ENCODE assay signal across 11 cellular contexts in the genomic region with DNA sequence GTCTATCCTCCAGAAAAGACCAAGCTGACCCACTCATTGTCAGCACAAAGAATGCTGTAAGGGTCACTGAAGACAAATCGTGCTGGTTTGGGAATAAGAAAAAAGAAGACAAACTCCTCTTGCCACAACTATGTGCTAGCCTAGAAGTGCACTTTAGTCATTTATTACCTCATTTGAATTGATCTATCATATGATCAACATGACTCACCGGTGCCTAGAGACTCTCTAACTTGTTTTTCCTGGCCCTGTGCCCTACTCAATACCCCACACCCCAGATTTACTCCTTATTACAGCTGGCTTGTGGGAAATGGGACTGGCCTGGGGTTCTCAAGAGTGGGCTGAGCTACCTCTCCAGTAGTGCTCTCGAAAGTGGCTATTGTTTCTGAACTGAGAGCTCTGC. TPM values are rescaled to one million over a fixed set of nuclear protein-coding genes. Genes with fewer than 3 reads are reported as not detected.
DNase-seq lines count a peak whose midpoint lies in the region; ATAC-seq and TF ChIP-seq lines count a peak whose summit lies in the region.
"Had no signal": no experiment of that assay in that cellular context is flagged by ENCODE, and none has a peak within 500 bp of the region (broad histone marks: within the 10 kb centered on the region; RNA-seq: fewer than 3 reads in every experiment).

No MANE protein-coding gene starts in this region.

- no peak for TF ChIP-seq CTCF in HEK293 (tag by site-specific recombination; IDR thresholded peaks at IDR 0.05)

- POLR2A ChIA-PET in HEK293 (lab: Yijun Ruan, JAX): interaction anchor here (1.1 kb wide), 1 partner anchor 13 kb away, joined by 3 read pairs; no protein-coding TSS in a partner anchor

- CTCF ChIA-PET in HEK293 (lab: Yijun Ruan, JAX): interaction anchor here (0.9 kb wide), 1 partner anchor 355 kb away, joined by 3 read pairs; no protein-coding TSS in a partner anchor

- H3K79me2 ChIP-seq in ACC112 (ENCODE audit: control insufficient read depth, insufficient read depth, low read length, unreplicated experiment): no peaks in the 10 kb centered on the region

- peak; percentile 58 for ATAC-seq in left lobe of liver
- no peak for ATAC-seq in HG02840 (IDR thresholded peaks at IDR 0.05; ENCODE audit: low FRiP score, unreplicated experiment)
- ATAC-seq in HG03159 (IDR thresholded peaks at IDR 0.05; ENCODE audit: unreplicated experiment): no peak
- no peak for ATAC-seq in GM21447 (IDR thresholded peaks at IDR 0.05; ENCODE audit: unreplicated experiment)
- ATAC-seq in GM18909 (IDR thresholded peaks at IDR 0.05; ENCODE audit: poor library complexity, unreplicated experiment): no peak

- H3K36me3 ChIP-seq in ACC112 (ENCODE audit: insufficient read depth, low read length) (no peaks in the 10 kb centered on the region), HEK293 (ENCODE audit: control insufficient read depth in 2 of 2, insufficient read depth in 1 of 2, low read length in 2 of 2) (no peaks in the 10 kb centered on the region)
- H3K36me3 ChIP-seq: gastrocnemius medialis, HAP-1 had no signal

- H2AFZ ChIP-seq in ACC112 (ENCODE audit: low read length, unreplicated experiment): no peak overlapping the region

- H3K27ac ChIP-seq in ACC112 (ENCODE audit: low read depth, low read length) (peak overlapping the region; percentile 94), HEK293 (ENCODE audit: extremely low read depth, low read depth, low read length) (peak overlapping the region; percentile 4)
- H3K27ac ChIP-seq: gastrocnemius medialis had no signal

- DNase-seq in astrocyte of the hippocampus (ENCODE audit: low read depth, low spot score): peak; percentile 92
- peak; percentile 48 for DNase-seq in left lobe of liver (ENCODE audit: low spot score)
- DNase-seq: gastrocnemius medialis, NCI-H1930 had no signal

- no peaks in the 10 kb centered on the region for H3K27me3 ChIP-seq in ACC112 (ENCODE audit: insufficient read depth, low read length)
- H3K27me3 ChIP-seq: gastrocnemius medialis had no signal

- H3K4me1 ChIP-seq in ACC112 (ENCODE audit: control insufficient read depth, insufficient read depth, low read length, unreplicated experiment) (peaks cover 15% of the 10 kb centered on the region), HEK293 (ENCODE audit: control insufficient read depth, insufficient read depth, low read length) (peaks cover 21% of the 10 kb centered on the region)
- H3K4me1 ChIP-seq: gastrocnemius medialis had no signal

- no peaks in the 10 kb centered on the region for H3K9me3 ChIP-seq in HEK293 (ENCODE audit: control insufficient read depth, insufficient read depth, low read depth, low read length)
- H3K9me3 ChIP-seq: gastrocnemius medialis, HAP-1 had no signal

- H3K4me3 ChIP-seq in ACC112 (ENCODE audit: low read depth, low read length): 0 out of 2 replicates have a peak overlapping the region, but pooled peaks have one; percentile 26
- H3K4me3 ChIP-seq in HEK293 (ENCODE audit: low read depth, low read length): no peak overlapping the region
- H3K4me3 ChIP-seq: gastrocnemius medialis, HAP-1 had no signal

TF ChIP-seq in HEK293, 187 proteins besides CTCF, POLR2A, EP300 and RAD21 (continues in another document):
- TF ChIP-seq ZNF791 (tag by site-specific recombination; IDR thresholded peaks at IDR 0.05) (no peak), SETDB1 (IDR thresholded peaks at IDR 0.05; ENCODE audit: insufficient read length, low read length) (no peak), ZSCAN23 (tag by site-specific recombination; IDR thresholded peaks at IDR 0.05) (0 out of 2 replicates have a peak, but pooled peaks have one; percentile 65), GLIS2 (tag by site-specific recombination; IDR thresholded peaks at IDR 0.05) (0 out of 2 replicates have a peak, but pooled peaks have one; percentile 39), ZNF155 (tag by site-specific recombination; IDR thresholded peaks at IDR 0.05) (no peak), ZNF510 (tag by site-specific recombination; IDR thresholded peaks at IDR 0.05; ENCODE audit: insufficient replicate concordance) (no peak), ZNF169 (tag by site-specific recombination; IDR thresholded peaks at IDR 0.05) (no peak), ZNF423 (tag by site-specific recombination; IDR thresholded peaks at IDR 0.05) (no peak), ZBTB17 (tag by site-specific recombination; IDR thresholded peaks at IDR 0.05) (peak; percentile 21; the same call in 1 of the 2 replicates), ZNF629 (tag by site-specific recombination; IDR thresholded peaks at IDR 0.05) (peak; percentile 93), GFI1B (tag by site-specific recombination; IDR thresholded peaks at IDR 0.05) (peak; percentile 34; the same call in 1 of the 2 replicates), ZNF184 (tag by site-specific recombination; IDR thresholded peaks at IDR 0.05) (peak; percentile 91), ZXDB (tag by site-specific recombination; IDR thresholded peaks at IDR 0.05) (peak; percentile 47; the same call in 1 of the 2 replicates), OSR2 (tag by site-specific recombination; IDR thresholded peaks at IDR 0.05) (peak; percentile 71), ZSCAN16 (tag by site-specific recombination; IDR thresholded peaks at IDR 0.05) (no peak), ZNF24 (tag by site-specific recombination; IDR thresholded peaks at IDR 0.05) (peak; percentile 88), ZEB2 (tag by site-specific recombination; IDR thresholded peaks at IDR 0.05) (peak; percentile 92), ZNF433 (tag by site-specific recombination; IDR thresholded peaks at IDR 0.05; ENCODE audit: low read depth) (no peak), KLF9 (tag by site-specific recombination; IDR thresholded peaks at IDR 0.05; ENCODE audit: low read depth) (peak; percentile 20; the same call in 1 of the 2 replicates)
- TF ChIP-seq, protein P1, sequence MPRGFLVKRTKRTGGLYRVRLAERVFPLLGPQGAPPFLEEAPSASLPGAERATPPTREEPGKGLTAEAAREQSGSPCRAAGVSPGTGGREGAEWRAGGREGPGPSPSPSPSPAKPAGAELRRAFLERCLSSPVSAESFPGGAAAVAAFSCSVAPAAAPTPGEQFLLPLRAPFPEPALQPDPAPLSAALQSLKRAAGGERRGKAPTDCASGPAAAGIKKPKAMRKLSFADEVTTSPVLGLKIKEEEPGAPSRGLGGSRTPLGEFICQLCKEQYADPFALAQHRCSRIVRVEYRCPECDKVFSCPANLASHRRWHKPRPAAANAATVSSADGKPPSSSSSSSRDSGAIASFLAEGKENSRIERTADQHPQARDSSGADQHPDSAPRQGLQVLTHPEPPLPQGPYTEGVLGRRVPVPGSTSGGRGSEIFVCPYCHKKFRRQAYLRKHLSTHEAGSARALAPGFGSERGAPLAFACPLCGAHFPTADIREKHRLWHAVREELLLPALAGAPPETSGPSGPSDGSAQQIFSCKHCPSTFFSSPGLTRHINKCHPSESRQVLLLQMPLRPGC (tag by site-specific recombination; IDR thresholded peaks at IDR 0.05): peak; percentile 82
- TF ChIP-seq, protein P2, sequence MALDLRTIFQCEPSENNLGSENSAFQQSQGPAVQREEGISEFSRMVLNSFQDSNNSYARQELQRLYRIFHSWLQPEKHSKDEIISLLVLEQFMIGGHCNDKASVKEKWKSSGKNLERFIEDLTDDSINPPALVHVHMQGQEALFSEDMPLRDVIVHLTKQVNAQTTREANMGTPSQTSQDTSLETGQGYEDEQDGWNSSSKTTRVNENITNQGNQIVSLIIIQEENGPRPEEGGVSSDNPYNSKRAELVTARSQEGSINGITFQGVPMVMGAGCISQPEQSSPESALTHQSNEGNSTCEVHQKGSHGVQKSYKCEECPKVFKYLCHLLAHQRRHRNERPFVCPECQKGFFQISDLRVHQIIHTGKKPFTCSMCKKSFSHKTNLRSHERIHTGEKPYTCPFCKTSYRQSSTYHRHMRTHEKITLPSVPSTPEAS (tag by site-specific recombination; IDR thresholded peaks at IDR 0.05): 0 out of 2 replicates have a peak, but pooled peaks have one; percentile 20
- TF ChIP-seq, protein P3, sequence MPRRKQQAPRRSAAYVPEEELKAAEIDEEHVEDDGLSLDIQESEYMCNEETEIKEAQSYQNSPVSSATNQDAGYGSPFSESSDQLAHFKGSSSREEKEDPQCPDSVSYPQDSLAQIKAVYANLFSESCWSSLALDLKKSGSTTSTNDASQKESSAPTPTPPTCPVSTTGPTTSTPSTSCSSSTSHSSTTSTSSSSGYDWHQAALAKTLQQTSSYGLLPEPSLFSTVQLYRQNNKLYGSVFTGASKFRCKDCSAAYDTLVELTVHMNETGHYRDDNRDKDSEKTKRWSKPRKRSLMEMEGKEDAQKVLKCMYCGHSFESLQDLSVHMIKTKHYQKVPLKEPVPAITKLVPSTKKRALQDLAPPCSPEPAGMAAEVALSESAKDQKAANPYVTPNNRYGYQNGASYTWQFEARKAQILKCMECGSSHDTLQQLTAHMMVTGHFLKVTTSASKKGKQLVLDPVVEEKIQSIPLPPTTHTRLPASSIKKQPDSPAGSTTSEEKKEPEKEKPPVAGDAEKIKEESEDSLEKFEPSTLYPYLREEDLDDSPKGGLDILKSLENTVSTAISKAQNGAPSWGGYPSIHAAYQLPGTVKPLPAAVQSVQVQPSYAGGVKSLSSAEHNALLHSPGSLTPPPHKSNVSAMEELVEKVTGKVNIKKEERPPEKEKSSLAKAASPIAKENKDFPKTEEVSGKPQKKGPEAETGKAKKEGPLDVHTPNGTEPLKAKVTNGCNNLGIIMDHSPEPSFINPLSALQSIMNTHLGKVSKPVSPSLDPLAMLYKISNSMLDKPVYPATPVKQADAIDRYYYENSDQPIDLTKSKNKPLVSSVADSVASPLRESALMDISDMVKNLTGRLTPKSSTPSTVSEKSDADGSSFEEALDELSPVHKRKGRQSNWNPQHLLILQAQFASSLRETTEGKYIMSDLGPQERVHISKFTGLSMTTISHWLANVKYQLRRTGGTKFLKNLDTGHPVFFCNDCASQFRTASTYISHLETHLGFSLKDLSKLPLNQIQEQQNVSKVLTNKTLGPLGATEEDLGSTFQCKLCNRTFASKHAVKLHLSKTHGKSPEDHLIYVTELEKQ (tag by site-specific recombination; IDR thresholded peaks at IDR 0.05; ENCODE audit: borderline replicate concordance): peak; percentile 78; the same call in 1 of the 2 replicates

RNA-seq across cellular contexts. Expression of a gene that starts 35.9 kb away (rescaled TPM):
- total RNA-seq in left lobe of liver: 1.5 TPM
- total RNA-seq: gastrocnemius medialis had no signal
